1 cellular context compared by ENCODE assay signal in the genomic region with DNA sequence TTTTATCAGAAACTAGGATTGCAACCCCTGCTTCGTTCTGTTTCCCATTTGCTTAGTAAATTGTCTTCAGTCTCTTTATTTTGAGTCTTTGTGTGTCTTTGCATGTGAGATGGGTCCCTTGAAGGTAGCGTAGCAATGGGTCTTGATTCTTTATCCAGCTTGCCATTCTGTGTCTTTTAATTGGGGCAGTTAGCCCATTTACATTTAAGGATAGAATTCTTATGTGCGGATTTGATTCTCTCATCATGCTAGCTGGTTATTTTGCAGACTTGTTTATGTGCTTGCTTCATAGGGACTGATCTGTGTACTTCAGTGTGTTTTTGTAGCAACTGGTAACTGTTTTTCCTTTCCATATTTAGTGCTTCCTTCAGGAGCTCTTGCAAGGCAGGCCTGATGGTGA.
TF ChIP-seq lines count a peak whose summit lies in the region.

No MANE protein-coding gene starts in this region.

TF ChIP-seq in HEK293, 187 proteins besides CTCF, POLR2A, EP300 and RAD21 (continued from another document):
- TF ChIP-seq, protein P1, sequence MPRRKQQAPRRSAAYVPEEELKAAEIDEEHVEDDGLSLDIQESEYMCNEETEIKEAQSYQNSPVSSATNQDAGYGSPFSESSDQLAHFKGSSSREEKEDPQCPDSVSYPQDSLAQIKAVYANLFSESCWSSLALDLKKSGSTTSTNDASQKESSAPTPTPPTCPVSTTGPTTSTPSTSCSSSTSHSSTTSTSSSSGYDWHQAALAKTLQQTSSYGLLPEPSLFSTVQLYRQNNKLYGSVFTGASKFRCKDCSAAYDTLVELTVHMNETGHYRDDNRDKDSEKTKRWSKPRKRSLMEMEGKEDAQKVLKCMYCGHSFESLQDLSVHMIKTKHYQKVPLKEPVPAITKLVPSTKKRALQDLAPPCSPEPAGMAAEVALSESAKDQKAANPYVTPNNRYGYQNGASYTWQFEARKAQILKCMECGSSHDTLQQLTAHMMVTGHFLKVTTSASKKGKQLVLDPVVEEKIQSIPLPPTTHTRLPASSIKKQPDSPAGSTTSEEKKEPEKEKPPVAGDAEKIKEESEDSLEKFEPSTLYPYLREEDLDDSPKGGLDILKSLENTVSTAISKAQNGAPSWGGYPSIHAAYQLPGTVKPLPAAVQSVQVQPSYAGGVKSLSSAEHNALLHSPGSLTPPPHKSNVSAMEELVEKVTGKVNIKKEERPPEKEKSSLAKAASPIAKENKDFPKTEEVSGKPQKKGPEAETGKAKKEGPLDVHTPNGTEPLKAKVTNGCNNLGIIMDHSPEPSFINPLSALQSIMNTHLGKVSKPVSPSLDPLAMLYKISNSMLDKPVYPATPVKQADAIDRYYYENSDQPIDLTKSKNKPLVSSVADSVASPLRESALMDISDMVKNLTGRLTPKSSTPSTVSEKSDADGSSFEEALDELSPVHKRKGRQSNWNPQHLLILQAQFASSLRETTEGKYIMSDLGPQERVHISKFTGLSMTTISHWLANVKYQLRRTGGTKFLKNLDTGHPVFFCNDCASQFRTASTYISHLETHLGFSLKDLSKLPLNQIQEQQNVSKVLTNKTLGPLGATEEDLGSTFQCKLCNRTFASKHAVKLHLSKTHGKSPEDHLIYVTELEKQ (tag by site-specific recombination; IDR thresholded peaks at IDR 0.05; ENCODE audit: borderline replicate concordance), result no peak
